Comparison of ENCODE assay signal across 35 cellular contexts in genomic region chr22:26775394-26775793, GRCh38.
"Had no signal": no experiment of that assay in that cellular context is flagged by ENCODE, and none has a peak within 500 bp of the region (broad histone marks: within the 10 kb centered on the region; RNA-seq: fewer than 3 reads in every experiment).

No MANE protein-coding gene starts in this region.

- H3K27me3 ChIP-seq: MG63 had no signal

- H3K36me3 ChIP-seq: MG63 had no signal

- H3K4me3 ChIP-seq: MG63 had no signal

- DNase-seq: Kasumi-1, MG63, MM.1S, MV-4-11, NCI-H1048, NCI-H1092, NCI-H1105, NCI-H1105 treated with DMSO at 0.1 percent for 48 hours, NCI-H1417, NCI-H1417 treated with DMSO at 0.1 percent for 48 hours, NCI-H1436, NCI-H1436 treated with DMSO at 0.1 percent for 48 hours, NCI-H146, NCI-H1694, NCI-H1694 treated with DMSO at 0.1 percent for 48 hours, NCI-H187, NCI-H187 treated with DMSO at 0.1 percent for 48 hours, NCI-H1930, NCI-H2029, NCI-H2029 treated with DMSO at 0.1 percent for 48 hours, NCI-H2081, NCI-H2081 treated with DMSO at 0.1 percent for 48 hours, NCI-H2107, NCI-H2171, NCI-H2171 treated with DMSO at 0.1 percent for 48 hours, NCI-H2227 treated with DMSO at 0.1 percent for 48 hours, NCI-H226, NCI-H345, NCI-H446, NCI-H446 treated with DMSO at 0.1 percent for 48 hours, NCI-H510A, NCI-H510A treated with DMSO at 0.1 percent for 48 hours, NCI-H524, NCI-H524 treated with DMSO at 0.1 percent for 48 hours, NCI-H526 had no signal

- H3K9me3 ChIP-seq: MG63 had no signal
